Comparison of ENCODE assay signal across 23 cellular contexts in the genomic region with DNA sequence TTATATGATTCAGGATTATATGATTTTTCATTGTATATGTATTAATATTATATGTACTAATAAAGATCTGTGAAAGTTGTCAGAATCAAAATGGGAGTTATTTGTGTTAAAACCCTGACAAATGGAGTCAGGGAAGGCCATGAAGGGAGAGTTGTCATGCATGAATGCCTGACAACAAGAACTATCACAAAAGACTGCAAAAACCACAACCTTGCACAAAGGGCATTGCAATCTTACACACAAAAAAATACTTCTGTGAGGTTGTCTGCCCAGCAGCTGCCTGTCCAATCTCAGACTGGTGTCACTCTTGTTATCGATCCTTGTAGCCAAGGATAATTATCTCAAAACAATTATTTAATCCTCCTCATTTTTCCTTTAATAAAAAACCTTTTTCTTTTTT.
DNase-seq lines count a peak whose midpoint lies in the region; ATAC-seq and TF ChIP-seq lines count a peak whose summit lies in the region.
"Had no signal": no experiment of that assay in that cellular context is flagged by ENCODE, and none has a peak within 500 bp of the region (broad histone marks: within the 10 kb centered on the region; RNA-seq: fewer than 3 reads in every experiment).

No MANE protein-coding gene starts in this region.

- no peaks in the 10 kb centered on the region for H3K9me2 ChIP-seq in OCI-LY1 (ENCODE audit: low read depth, low read length)

- H3K27ac ChIP-seq in OCI-LY1 (ENCODE audit: low read depth, low read length, poor library complexity, severe bottlenecking), result peak overlapping the region; percentile 18
- H3K27ac ChIP-seq: 22Rv1, RWPE1 had no signal

- H4K20me1 ChIP-seq in OCI-LY1 (ENCODE audit: insufficient read depth, low read length), result no peaks in the 10 kb centered on the region

- no peaks in the 10 kb centered on the region for H3K79me2 ChIP-seq in OCI-LY1 (ENCODE audit: insufficient read depth, low read length)

- ATAC-seq in GM18519 (IDR thresholded peaks at IDR 0.05; ENCODE audit: low FRiP score, unreplicated experiment), result no peak
- ATAC-seq in GM19395 (IDR thresholded peaks at IDR 0.05; ENCODE audit: unreplicated experiment), result no peak
- ATAC-seq: GM23338, HCT116, HepG2, PC-3, SK-N-SH treated with all-trans-retinoic acid at 6 μM for 48 hours had no signal

- H3K9ac ChIP-seq in OCI-LY1 (ENCODE audit: low read length), result no peak overlapping the region

- TF ChIP-seq CTCF in OCI-LY1 (IDR thresholded peaks at IDR 0.05; ENCODE audit: low read length), result no peak

- peak overlapping the region; percentile 27; the same call in 1 of the 2 replicates for H3K4me2 ChIP-seq in OCI-LY1 (ENCODE audit: low read length)
- H3K4me2 ChIP-seq: GM23338 had no signal

- no peaks in the 10 kb centered on the region for H3K9me3 ChIP-seq in OCI-LY1 (ENCODE audit: low read length)

- H3K4me1 ChIP-seq in OCI-LY1 (ENCODE audit: insufficient read depth, low read length, severe bottlenecking), result peaks cover 15% of the 10 kb centered on the region

- 0 out of 2 replicates have a peak, but pooled peaks cover 3% of the 10 kb centered on the region for H3F3A ChIP-seq in OCI-LY1 (ENCODE audit: insufficient read depth, low read length)

- H3K4me3 ChIP-seq in OCI-LY1 (ENCODE audit: low read depth, low read length, poor library complexity, severe bottlenecking), result no peak overlapping the region
- H3K4me3 ChIP-seq: GM23338 had no signal

- DNase-seq in DMS53 (lab: John Stamatoyannopoulos, UW) (peak; percentile 21), DMS53 treated with DMSO at 0.1 percent for 48 hours (lab: John Stamatoyannopoulos, UW; ENCODE audit: unreplicated experiment) (no peak), GF-D8 (lab: John Stamatoyannopoulos, UW) (peak; percentile 58), kidney tubule cell (ENCODE audit: low spot score) (peak; percentile 65), SKM-1 (lab: John Stamatoyannopoulos, UW; ENCODE audit: unreplicated experiment) (no peak)
- DNase-seq: CD4-positive, alpha-beta T cell; DMS153; KBM-7; NCI-H1930; NCI-H2227 treated with DMSO at 0.1 percent for 48 hours; NCI-H510A treated with DMSO at 0.1 percent for 48 hours; NCI-H774; PC-3; SIG-M5 had no signal

- H3K27me3 ChIP-seq in OCI-LY1 (ENCODE audit: insufficient read depth, low read length), result no peaks in the 10 kb centered on the region

- H2AFZ ChIP-seq in OCI-LY1 (ENCODE audit: low read length), result no peak overlapping the region
- H2AFZ ChIP-seq: GM23338 had no signal

- H3K36me3 ChIP-seq in OCI-LY1 (ENCODE audit: insufficient read depth, low read length), result no peaks in the 10 kb centered on the region

Comparison
In these comparisons a context has a peak if more than half of its experiments do, and no peak if none do; other contexts are left out.
1. DNase-seq: peak in DMS53 (single experiment), GF-D8 (single experiment) and kidney tubule cell (single experiment); none in DMS53 treated with DMSO at 0.1 percent for 48 hours (single experiment) and SKM-1 (single experiment).